Comparison of ENCODE assay signal across 21 cellular contexts in genomic region chr15:96774216-96774615, GRCh38.
"Had no signal": no experiment of that assay in that cellular context is flagged by ENCODE, and none has a peak within 500 bp of the region (broad histone marks: within the 10 kb centered on the region; RNA-seq: fewer than 3 reads in every experiment).

No MANE protein-coding gene starts in this region.

- H3K4me3 ChIP-seq: coronary artery, dorsolateral prefrontal cortex, esophagus squamous epithelium, gastroesophageal sphincter, heart left ventricle, hepatocyte, left lung, lower lobe of right lung had no signal

- ATAC-seq: effector memory CD8-positive, alpha-beta T cell; esophagus mucosa; foreskin keratinocyte; gastroesophageal sphincter; heart left ventricle; left cardiac atrium; left lung; left ventricle myocardium superior; lower lobe of right lung; naive thymus-derived CD4-positive, alpha-beta T cell had no signal

- DNase-seq: dermis blood vessel endothelial cell; dorsolateral prefrontal cortex; effector CD4-positive, alpha-beta T cell; effector memory CD8-positive, alpha-beta T cell; erythroblast; esophagus squamous epithelium; heart left ventricle; hypothalamus; immature natural killer cell; left cardiac atrium; left lung; left ventricle myocardium superior; lower lobe of right lung; mesenchymal stem cell; midbrain; naive thymus-derived CD4-positive, alpha-beta T cell had no signal
